25 cellular contexts compared by ENCODE assay signal in genomic region chr14:88545256-88545655, GRCh38.
"Had no signal": no experiment of that assay in that cellular context is flagged by ENCODE, and none has a peak within 500 bp of the region (broad histone marks: within the 10 kb centered on the region; RNA-seq: fewer than 3 reads in every experiment).

No MANE protein-coding gene starts in this region.

- H3K4me3 Mint-ChIP-seq: dendritic cell treated with granulocyte-macrophage colony-stimulating factor and Interleukin-4, amounts not matched to agents 40 ng/mL and 50 ng/mL, for 4 days; effector memory CD8-positive, alpha-beta T cell; endodermal cell had no signal

- DNase-seq: colonic mucosa; cortex of kidney; dermis blood vessel endothelial cell; dorsolateral prefrontal cortex; effector CD4-positive, alpha-beta T cell; effector CD8-positive, alpha-beta T cell; effector memory CD4-positive, alpha-beta T cell; effector memory CD8-positive, alpha-beta T cell; endodermal cell; erythroblast; esophagus squamous epithelium; foreskin fibroblast; foreskin keratinocyte; foreskin melanocyte; gastrocnemius medialis; glutamatergic neuron; head of caudate nucleus; heart left ventricle; heart right ventricle had no signal

- H3K4me3 ChIP-seq: colonic mucosa, coronary artery, dorsolateral prefrontal cortex, esophagus muscularis mucosa, esophagus squamous epithelium, gastrocnemius medialis, gastroesophageal sphincter, heart left ventricle, heart right ventricle had no signal

- H3K27ac Mint-ChIP-seq: dendritic cell treated with granulocyte-macrophage colony-stimulating factor and Interleukin-4, amounts not matched to agents 40 ng/mL and 50 ng/mL, for 4 days; effector memory CD8-positive, alpha-beta T cell; endodermal cell had no signal

- H3K36me3 ChIP-seq: colonic mucosa had no signal

- H3K27ac ChIP-seq: coronary artery, dorsolateral prefrontal cortex, epithelial cell of prostate, esophagus muscularis mucosa, esophagus squamous epithelium, foreskin keratinocyte, gastrocnemius medialis, gastroesophageal sphincter, heart left ventricle, heart right ventricle had no signal

- H3K9me3 Mint-ChIP-seq: dendritic cell treated with granulocyte-macrophage colony-stimulating factor and Interleukin-4, amounts not matched to agents 40 ng/mL and 50 ng/mL, for 4 days; effector memory CD8-positive, alpha-beta T cell; endodermal cell had no signal

- H3K9me3 ChIP-seq: colonic mucosa, esophagus muscularis mucosa, esophagus squamous epithelium, gastrocnemius medialis, gastroesophageal sphincter, heart left ventricle, heart right ventricle had no signal

- ATAC-seq: effector memory CD8-positive, alpha-beta T cell; esophagus mucosa; foreskin keratinocyte; gastrocnemius medialis; gastroesophageal sphincter; heart left ventricle; heart right ventricle had no signal

- H3K4me1 Mint-ChIP-seq: endodermal cell had no signal

- H3K27me3 ChIP-seq: colonic mucosa, dorsolateral prefrontal cortex, esophagus muscularis mucosa, esophagus squamous epithelium, foreskin keratinocyte, gastrocnemius medialis, gastroesophageal sphincter, heart left ventricle, heart right ventricle had no signal
